Comparison of ENCODE assay signal across 8 cellular contexts in genomic region chr1:172154571-172154970, GRCh38.
A peak's percentile ranks its signal among the peaks of the same experiment; 100 is the strongest.
DNase-seq lines count a peak whose midpoint lies in the region; ATAC-seq and TF ChIP-seq lines count a peak whose summit lies in the region.

No MANE protein-coding gene starts in this region.

- peaks cover 12% of the 10 kb centered on the region for H3K9me3 Mint-ChIP-seq in activated T-helper 2 cell treated with anti-CD3 and anti-CD28 coated beads, Interferon-gamma antibody, Interleukin-2, Interleukin-4, amounts not matched to agents 10 μg/mL and 5 μg/mL and 100 μg/mL, durations not matched to agents 14 hours and 24 hours and 36 hours
- H3K9me3 Mint-ChIP-seq in mesothelial cell of epicardium, result no peaks in the 10 kb centered on the region

- CTCF ChIA-PET in AG04450 (lab: Charles Lee), result interaction anchor here (1.0 to 1.8 kb wide), 2 partner anchors 152 to 246 kb away, joined by 3 to 4 read pairs; no protein-coding TSS in a partner anchor

- POLR2A ChIA-PET in AG04450 (lab: Yijun Ruan, JAX), result interaction anchor here (0.7 kb wide), 1 partner anchor 10 kb away, joined by 3 read pairs; no protein-coding TSS in a partner anchor

- ATAC-seq in GM19025 (IDR thresholded peaks at IDR 0.05; ENCODE audit: low read depth, unreplicated experiment), result peak; percentile 90
- peak; percentile 86 for ATAC-seq in HG03280 (IDR thresholded peaks at IDR 0.05; ENCODE audit: unreplicated experiment)

- no peaks in the 10 kb centered on the region for H3K9me3 ChIP-seq in AG04450 (ENCODE audit: control insufficient read depth, insufficient read depth, low read length)

- H3K36me3 Mint-ChIP-seq in activated T-helper 2 cell treated with anti-CD3 and anti-CD28 coated beads, Interferon-gamma antibody, Interleukin-2, Interleukin-4, amounts not matched to agents 10 μg/mL and 5 μg/mL and 100 μg/mL, durations not matched to agents 14 hours and 24 hours and 36 hours (ENCODE audit: low read depth), result peaks cover 11% of the 10 kb centered on the region
- no peaks in the 10 kb centered on the region for H3K36me3 Mint-ChIP-seq in mesothelial cell of epicardium

- H3K4me3 ChIP-seq in AG04450 (ENCODE audit: low read depth, low read length), result peak overlapping the region; percentile 1; the same call in 1 of the 2 replicates

- DNase-seq in AG04450 (ENCODE audit: low read depth, low spot score) (no peak), mesothelial cell of epicardium (ENCODE audit: low spot score in 2 of 2, unreplicated experiment in 2 of 2) (no peak), SIG-M5 treated with dmso at 0.1 percent for 504 hours (lab: John Stamatoyannopoulos, UW; ENCODE audit: unreplicated experiment) (no peak), HuH-7 (ENCODE audit: low spot score) (no peak), LoVo (ENCODE audit: low spot score) (no peak)
- DNase-seq in activated T-helper 2 cell treated with anti-CD3 and anti-CD28 coated beads, Interferon-gamma antibody, Interleukin-2, Interleukin-4, amounts not matched to agents 10 μg/mL and 5 μg/mL and 100 μg/mL, durations not matched to agents 14 hours and 24 hours and 36 hours (ENCODE audit: low spot score), result no peak

- H3K4me3 Mint-ChIP-seq in activated T-helper 2 cell treated with anti-CD3 and anti-CD28 coated beads, Interferon-gamma antibody, Interleukin-2, Interleukin-4, amounts not matched to agents 10 μg/mL and 5 μg/mL and 100 μg/mL, durations not matched to agents 14 hours and 24 hours and 36 hours (ENCODE audit: low read depth), result peak overlapping the region; percentile 52
- no peak overlapping the region for H3K4me3 Mint-ChIP-seq in mesothelial cell of epicardium

- no peaks in the 10 kb centered on the region for H3K27me3 Mint-ChIP-seq in activated T-helper 2 cell treated with anti-CD3 and anti-CD28 coated beads, Interferon-gamma antibody, Interleukin-2, Interleukin-4, amounts not matched to agents 10 μg/mL and 5 μg/mL and 100 μg/mL, durations not matched to agents 14 hours and 24 hours and 36 hours (ENCODE audit: low read depth)
- H3K27me3 Mint-ChIP-seq in mesothelial cell of epicardium (ENCODE audit: low read depth), result no peaks in the 10 kb centered on the region

- peak overlapping the region; percentile 88 for H3K27ac Mint-ChIP-seq in activated T-helper 2 cell treated with anti-CD3 and anti-CD28 coated beads, Interferon-gamma antibody, Interleukin-2, Interleukin-4, amounts not matched to agents 10 μg/mL and 5 μg/mL and 100 μg/mL, durations not matched to agents 14 hours and 24 hours and 36 hours
- peak overlapping the region; percentile 71 for H3K27ac Mint-ChIP-seq in mesothelial cell of epicardium

- peaks cover 15% of the 10 kb centered on the region for H3K4me1 Mint-ChIP-seq in activated T-helper 2 cell treated with anti-CD3 and anti-CD28 coated beads, Interferon-gamma antibody, Interleukin-2, Interleukin-4, amounts not matched to agents 10 μg/mL and 5 μg/mL and 100 μg/mL, durations not matched to agents 14 hours and 24 hours and 36 hours (ENCODE audit: low read depth)
- peaks cover 32% of the 10 kb centered on the region for H3K4me1 Mint-ChIP-seq in mesothelial cell of epicardium

- no peak overlapping the region for H3K27ac ChIP-seq in AG04450 (ENCODE audit: low read depth, low read length)

- intact Hi-C loops in activated T-helper 2 cell treated with anti-CD3 and anti-CD28 coated beads, Interferon-gamma antibody, Interleukin-2, Interleukin-4, amounts not matched to agents 10 μg/mL and 5 μg/mL and 100 μg/mL, durations not matched to agents 14 hours and 24 hours and 36 hours (cut with micrococcal nuclease), result loop anchor here (1.0 to 10.0 kb wide), 3 partner anchors 20 to 120 kb away; no protein-coding TSS in a partner anchor

- TF ChIP-seq CTCF in AG04450 (IDR thresholded peaks at IDR 0.05; ENCODE audit: low read depth, low read length) (no peak), mesothelial cell of epicardium (IDR thresholded peaks at IDR 0.05; ENCODE audit: unreplicated experiment) (no peak)

- H3K27me3 ChIP-seq in AG04450 (ENCODE audit: control insufficient read depth, insufficient read depth, low read length), result no peaks in the 10 kb centered on the region
